ENCODE assay signal across 17 cellular contexts in the genomic region with DNA sequence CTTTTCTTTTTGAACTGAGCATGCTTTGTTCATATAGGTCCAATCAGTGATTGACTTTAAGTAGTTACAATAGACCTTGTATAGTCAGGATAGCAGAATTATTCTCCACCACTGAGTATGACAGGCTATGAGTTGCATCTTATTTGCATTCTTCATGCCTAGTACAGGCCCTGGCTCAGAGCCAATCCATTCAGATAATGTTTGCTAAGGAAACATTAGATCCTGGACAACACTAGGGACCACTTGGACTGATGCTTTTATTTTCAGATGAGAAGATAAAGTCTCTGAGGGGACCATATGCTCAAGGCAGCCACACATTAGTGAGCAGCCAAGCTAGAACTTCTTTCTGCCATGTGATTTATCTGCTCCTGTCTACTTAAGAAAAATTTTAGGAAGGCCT.
DNase-seq lines count a peak whose midpoint lies in the region; ATAC-seq, FAIRE-seq and TF ChIP-seq lines count a peak whose summit lies in the region.
"Had no signal": no experiment of that assay in that cellular context is flagged by ENCODE, and none has a peak within 500 bp of the region (broad histone marks: within the 10 kb centered on the region; RNA-seq: fewer than 3 reads in every experiment).

No MANE protein-coding gene starts in this region.

- H3K27me3 ChIP-seq in BE2C: no peaks in the 10 kb centered on the region
- H3K27me3 ChIP-seq in fibroblast of lung (ENCODE audit: control insufficient read depth, insufficient read depth, low read length): no peaks in the 10 kb centered on the region
- H3K27me3 ChIP-seq: adrenal gland, dorsolateral prefrontal cortex, left lung had no signal

- no peak overlapping the region for H2AFZ ChIP-seq in fibroblast of lung (ENCODE audit: low read length)

- DNase-seq in BE2C (peak; percentile 58), NCI-H748 treated with DMSO at 0.1 percent for 48 hours (lab: John Stamatoyannopoulos, UW) (peak; percentile 40), fibroblast of lung (ENCODE audit: low read depth in 2 of 2) (peak; percentile 34 to 38), frontal cortex (ENCODE audit: low spot score in 2 of 2) (no peak), AG08396 (ENCODE audit: low spot score) (no peak)
- no peak for DNase-seq in activated CD4-positive, CD25-positive, alpha-beta regulatory T cell treated with anti-CD3 and anti-CD28 coated beads, Interleukin-2, amount 50 U/mL, for 72 hours
- DNase-seq: activated T-cell treated with anti-CD3 and anti-CD28 coated beads, Interleukin-2, amount 50 U/mL, for 1 hour; adrenal gland; dorsolateral prefrontal cortex; head of caudate nucleus; left lung; naive B cell; retina; stimulated activated CD4-positive, alpha-beta T cell treated with anti-CD3 and anti-CD28 coated beads, Interleukin-4, amount 100 ng/mL, for 24 hours; stimulated activated naive CD4-positive, alpha-beta T cell treated with Interleukin-2 at 50 U/mL for 16 hours had no signal

- H3K9ac ChIP-seq in fibroblast of lung (ENCODE audit: insufficient read depth, low read length): no peak overlapping the region

- no peaks in the 10 kb centered on the region for H3K9me3 Mint-ChIP-seq in activated T-helper 17 cell treated with anti-CD3 and anti-CD28 coated beads, Interleukin-2, amount 50 U/mL, for 72 hours
- H3K9me3 Mint-ChIP-seq: naive B cell had no signal

- H3K27ac ChIP-seq in fibroblast of lung (ENCODE audit: insufficient read depth, low read length): no peak overlapping the region
- H3K27ac ChIP-seq: adrenal gland, left lung had no signal

- peaks cover 9% of the 10 kb centered on the region for H3K4me1 ChIP-seq in BE2C
- no peaks in the 10 kb centered on the region for H3K4me1 ChIP-seq in fibroblast of lung (ENCODE audit: control insufficient read depth, extremely low read depth, insufficient read depth, low read length)

- H3K9me3 ChIP-seq in BE2C (no peaks in the 10 kb centered on the region), fibroblast of lung (ENCODE audit: control insufficient read depth, insufficient read depth, low read depth, low read length) (no peaks in the 10 kb centered on the region)
- H3K9me3 ChIP-seq: adrenal gland, left lung had no signal

- peaks cover 5% of the 10 kb centered on the region for H3K27me3 Mint-ChIP-seq in activated T-helper 17 cell treated with anti-CD3 and anti-CD28 coated beads, Interleukin-2, amount 50 U/mL, for 72 hours

- H3K36me3 ChIP-seq in BE2C (no peaks in the 10 kb centered on the region), fibroblast of lung (ENCODE audit: control insufficient read depth, insufficient read depth, low read length) (peaks cover 3% of the 10 kb centered on the region)
- H3K36me3 ChIP-seq: adrenal gland had no signal

- H3K4me3 Mint-ChIP-seq in activated T-helper 17 cell treated with anti-CD3 and anti-CD28 coated beads, Interleukin-2, amount 50 U/mL, for 72 hours: no peak overlapping the region
- H3K4me3 Mint-ChIP-seq: naive B cell had no signal

- no peaks in the 10 kb centered on the region for H4K20me1 ChIP-seq in fibroblast of lung (ENCODE audit: control insufficient read depth, extremely low read depth, insufficient read depth, low read length)

- peak; percentile 3 for ATAC-seq in GM18868 (IDR thresholded peaks at IDR 0.05; ENCODE audit: unreplicated experiment)
- no peak for ATAC-seq in activated T-helper 17 cell treated with anti-CD3 and anti-CD28 coated beads, Interleukin-2, amount 50 U/mL, for 72 hours (replicated peaks)
- ATAC-seq: left lung had no signal

- H3K79me2 ChIP-seq in fibroblast of lung (ENCODE audit: control insufficient read depth, insufficient read depth, low read length): peaks cover 29% of the 10 kb centered on the region

- FAIRE-seq in frontal cortex (lab: Jason Lieb, UNC): no peak

- H3K27ac Mint-ChIP-seq in activated T-helper 17 cell treated with anti-CD3 and anti-CD28 coated beads, Interleukin-2, amount 50 U/mL, for 72 hours: no peak overlapping the region
- H3K27ac Mint-ChIP-seq: naive B cell had no signal

- H3K4me3 ChIP-seq in BE2C (ENCODE audit: low read depth, low read length): no peak overlapping the region
- no peak overlapping the region for H3K4me3 ChIP-seq in fibroblast of lung (replicated peaks in 1 of 4; ENCODE audit: control extremely low read depth in 1 of 4, insufficient read depth in 1 of 4, low read depth in 3 of 4, low read length in 4 of 4)
- H3K4me3 ChIP-seq: adrenal gland, dorsolateral prefrontal cortex, left lung had no signal

- no peak overlapping the region for H3K4me2 ChIP-seq in fibroblast of lung (ENCODE audit: extremely low read depth, insufficient read depth, low read length)

- TF ChIP-seq CTCF in BE2C (IDR thresholded peaks at IDR 0.05; ENCODE audit: low read depth, low read length) (no peak), fibroblast of lung (conservative IDR thresholded peaks at IDR 0.05 in 1 of 2, IDR thresholded peaks at IDR 0.05 in 1 of 2; ENCODE audit: low read depth in 1 of 2, low read length in 2 of 2) (no peak)

- no peaks in the 10 kb centered on the region for H3K4me1 Mint-ChIP-seq in activated T-helper 17 cell treated with anti-CD3 and anti-CD28 coated beads, Interleukin-2, amount 50 U/mL, for 72 hours
- H3K4me1 Mint-ChIP-seq: naive B cell had no signal

- H3K36me3 Mint-ChIP-seq in activated T-helper 17 cell treated with anti-CD3 and anti-CD28 coated beads, Interleukin-2, amount 50 U/mL, for 72 hours (ENCODE audit: low read depth): no peaks in the 10 kb centered on the region
- H3K36me3 Mint-ChIP-seq: naive B cell had no signal

Comparison
In these comparisons a context has a peak if more than half of its experiments do, and no peak if none do; other contexts are left out.
1. DNase-seq: peak in BE2C (single experiment), NCI-H748 treated with DMSO at 0.1 percent for 48 hours (single experiment) and fibroblast of lung (2 of 2); none in frontal cortex (0 of 2), activated CD4-positive, CD25-positive, alpha-beta regulatory T cell treated with anti-CD3 and anti-CD28 coated beads, Interleukin-2, amount 50 U/mL, for 72 hours (single experiment) and AG08396 (single experiment).